8 cellular contexts compared by ENCODE assay signal in the genomic region with DNA sequence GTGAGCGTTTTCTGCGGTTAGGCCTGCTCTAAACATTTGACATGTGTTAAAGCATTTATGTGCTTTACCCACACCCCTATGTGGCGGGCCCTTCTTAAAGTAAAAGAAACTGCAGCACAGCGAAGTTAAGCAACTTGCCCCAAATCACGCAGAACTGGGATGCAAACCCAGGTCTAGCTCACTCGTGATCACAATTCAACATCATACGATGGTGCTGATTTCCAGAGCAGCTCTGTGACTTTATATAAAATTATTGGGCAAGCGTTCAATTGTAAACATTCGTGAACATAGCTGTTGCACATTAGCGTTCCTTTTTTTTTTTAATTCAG. TPM values are rescaled to one million over a fixed set of nuclear protein-coding genes. Genes with fewer than 3 reads are reported as not detected.
DNase-seq lines count a peak whose midpoint lies in the region; ATAC-seq and TF ChIP-seq lines count a peak whose summit lies in the region.

No MANE protein-coding gene starts in this region.

- ATAC-seq in mucosa of descending colon (peak; percentile 23), HG02973 (IDR thresholded peaks at IDR 0.05; ENCODE audit: unreplicated experiment) (no peak)

- peak overlapping the region; percentile 93 for H3K27ac ChIP-seq in cingulate gyrus (ENCODE audit: low read depth, low read length)

- no peaks in the 10 kb centered on the region for H3K36me3 ChIP-seq in mucosa of descending colon (ENCODE audit: low read depth)

- H3K4me1 ChIP-seq in mucosa of descending colon (ENCODE audit: low read depth) = peaks cover 20% of the 10 kb centered on the region

- no peak for DNase-seq in AG04449 (ENCODE audit: low read depth, low spot score)
- no peak for DNase-seq in Jurkat, Clone E6-1 (ENCODE audit: low read depth, low spot score)
- no peak for DNase-seq in mucosa of descending colon
- no peak for DNase-seq in SIG-M5 (lab: John Stamatoyannopoulos, UW)
- DNase-seq in NCI-H526 (lab: John Stamatoyannopoulos, UW) = no peak
- DNase-seq in NAMALWA (ENCODE audit: low spot score) = no peak

- H3K4me3 ChIP-seq in AG04449 (ENCODE audit: low read depth, low read length) = peak overlapping the region; percentile 63
- peak overlapping the region; percentile 68 for H3K4me3 ChIP-seq in Jurkat, Clone E6-1 (ENCODE audit: low read length)
- no peak overlapping the region for H3K4me3 ChIP-seq in mucosa of descending colon

- TF ChIP-seq CTCF in AG04449 (IDR thresholded peaks at IDR 0.05; ENCODE audit: insufficient read depth, low read length, missing control alignments) (no peak), mucosa of descending colon (IDR thresholded peaks at IDR 0.05) (no peak)

- intact Hi-C loops in mucosa of descending colon (cut with DNase I, micrococcal nuclease) = loop anchor here (5.0 to 10.0 kb wide), 3 partner anchors 85 to 200 kb away; a partner anchor contains a TSS

- H3K9me3 ChIP-seq in mucosa of descending colon = no peaks in the 10 kb centered on the region

- POLR2A ChIA-PET in AG04449 (lab: Yijun Ruan, JAX) = interaction anchor here (0.6 to 1.9 kb wide), 10 partner anchors 13 to 196 kb away, joined by 3 to 17 read pairs (median 3); a partner anchor contains a TSS

- CTCF ChIA-PET in AG04449 (lab: Yijun Ruan, JAX) = interaction anchor here (0.6 to 8.4 kb wide), 20 partner anchors 8 to 214 kb away, joined by 3 to 222 read pairs (median 5); a partner anchor contains a TSS

RNA-seq across cellular contexts. Expression of a gene that starts 0.7 kb away (rescaled TPM):
- 45.5 TPM for polyA plus RNA-seq in Jurkat, Clone E6-1 (2012; ENCODE audit: insufficient read depth, insufficient read length)
- 1 to 10 TPM in 2 of 3 donors, under 1 TPM in 1; 0.31 to 2.5 (median 1.4) TPM for total RNA-seq in mucosa of descending colon

RNA-seq across cellular contexts. Expression of a gene that starts 27.4 kb away (rescaled TPM):
- not detected for polyA plus RNA-seq in Jurkat, Clone E6-1 (2012; ENCODE audit: insufficient read depth, insufficient read length)
- under 1 TPM; 0.28 to 0.49 (median 0.41) TPM for total RNA-seq in mucosa of descending colon

RNA-seq across cellular contexts. Expression of a gene that starts 35.5 kb away (rescaled TPM):
- 1.3 TPM for polyA plus RNA-seq in Jurkat, Clone E6-1 (2012; ENCODE audit: insufficient read depth, insufficient read length)
- 1 to 10 TPM in 1 of 3 donors, under 1 TPM in 2; 0.38 to 1.2 (median 0.39) TPM for total RNA-seq in mucosa of descending colon
